1 cellular context compared by ENCODE assay signal in the genomic region with DNA sequence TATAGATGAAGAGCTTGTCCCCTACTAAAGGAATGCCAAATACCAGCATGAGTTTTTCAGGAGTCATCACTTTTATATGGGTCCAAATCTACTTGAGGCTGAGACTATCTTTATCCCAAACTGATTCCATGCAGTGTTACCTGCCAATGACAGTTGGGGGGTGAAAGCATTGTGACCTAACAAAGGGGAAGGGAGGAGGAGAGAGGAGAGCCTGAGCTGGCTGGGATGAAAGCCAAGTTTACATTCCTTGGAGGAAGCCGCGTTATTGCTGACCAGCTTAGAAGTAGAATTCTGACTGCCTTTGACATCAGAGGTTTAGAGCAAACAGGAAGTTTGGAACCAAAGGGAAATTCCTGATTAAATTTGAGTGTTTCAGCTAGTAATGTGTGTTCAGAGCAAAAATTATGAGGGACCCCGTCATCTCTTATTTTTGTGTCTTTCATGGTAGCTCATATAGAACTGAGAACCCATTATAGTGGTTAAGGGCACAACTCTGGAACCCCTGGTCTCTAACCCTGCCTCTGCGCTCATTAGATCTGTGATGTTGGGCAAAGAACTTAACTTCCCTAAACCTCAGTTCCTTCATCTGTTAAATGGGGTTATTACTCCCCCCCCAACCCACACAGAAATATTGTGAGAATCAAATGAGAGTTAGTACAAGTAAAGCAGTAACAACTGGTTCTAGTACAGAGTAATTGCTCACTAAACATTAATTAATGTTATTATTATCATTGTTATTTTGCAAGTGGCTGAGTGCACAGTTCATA.
A peak's percentile ranks its signal among the peaks of the same experiment; 100 is the strongest.
TF ChIP-seq lines count a peak whose summit lies in the region.

No MANE protein-coding gene starts in this region.

TF ChIP-seq in SK-N-SH, 30 proteins besides CTCF, POLR2A, EP300 and RAD21 (continued from another document):
- TF ChIP-seq USF2 (IDR thresholded peaks at IDR 0.05; ENCODE audit: borderline replicate concordance, low read depth, low read length): no peak
- no peak for TF ChIP-seq MXI1 (IDR thresholded peaks at IDR 0.05; ENCODE audit: low read depth, low read length)
- TF ChIP-seq FOXM1 (IDR thresholded peaks at IDR 0.05; ENCODE audit: low read depth): no peak
- TF ChIP-seq SIN3A (IDR thresholded peaks at IDR 0.05; ENCODE audit: borderline replicate concordance, low read depth, low read length): 0 out of 2 replicates have a peak, but pooled peaks have one; percentile 64
- TF ChIP-seq POLR2AphosphoS5 (IDR thresholded peaks at IDR 0.05; ENCODE audit: low read depth, low read length): peak; percentile 63; the same call in 1 of the 2 replicates
- TF ChIP-seq MEF2A (IDR thresholded peaks at IDR 0.05; ENCODE audit: borderline replicate concordance, low read depth): no peak
- TF ChIP-seq JUND (IDR thresholded peaks at IDR 0.05): peak; percentile 61
- TF ChIP-seq MAX (IDR thresholded peaks at IDR 0.05; ENCODE audit: low read depth): peak; percentile 69; the same call in 1 of the 2 replicates
- TF ChIP-seq TAF1 (IDR thresholded peaks at IDR 0.05; ENCODE audit: borderline replicate concordance, low read depth, low read length): 0 out of 2 replicates have a peak, but pooled peaks have one; percentile 38
- TF ChIP-seq ZBTB33 (IDR thresholded peaks at IDR 0.05; ENCODE audit: borderline replicate concordance, low read depth): 0 out of 2 replicates have a peak, but pooled peaks have one; percentile 8
- TF ChIP-seq NRF1 (IDR thresholded peaks at IDR 0.05; ENCODE audit: low read depth, low read length): no peak
- peak; percentile 99 for TF ChIP-seq NFIC (IDR thresholded peaks at IDR 0.05; ENCODE audit: borderline replicate concordance)
- TF ChIP-seq SMC3 (IDR thresholded peaks at IDR 0.05; ENCODE audit: low read depth, low read length): peak; percentile 18; the same call in 1 of the 2 replicates
- TF ChIP-seq RXRA (IDR thresholded peaks at IDR 0.05; ENCODE audit: borderline replicate concordance, low read depth): peak; percentile 60; the same call in 1 of the 2 replicates
- no peak for TF ChIP-seq EZH2phosphoT487 (IDR thresholded peaks at IDR 0.05; ENCODE audit: borderline replicate concordance, low read depth)
- peak; percentile 38 for TF ChIP-seq GABPA (IDR thresholded peaks at IDR 0.05; ENCODE audit: low read depth)
- peak; percentile 75 for TF ChIP-seq TCF12 (IDR thresholded peaks at IDR 0.05)
